ENCODE assay signal across 11 cellular contexts in the genomic region with DNA sequence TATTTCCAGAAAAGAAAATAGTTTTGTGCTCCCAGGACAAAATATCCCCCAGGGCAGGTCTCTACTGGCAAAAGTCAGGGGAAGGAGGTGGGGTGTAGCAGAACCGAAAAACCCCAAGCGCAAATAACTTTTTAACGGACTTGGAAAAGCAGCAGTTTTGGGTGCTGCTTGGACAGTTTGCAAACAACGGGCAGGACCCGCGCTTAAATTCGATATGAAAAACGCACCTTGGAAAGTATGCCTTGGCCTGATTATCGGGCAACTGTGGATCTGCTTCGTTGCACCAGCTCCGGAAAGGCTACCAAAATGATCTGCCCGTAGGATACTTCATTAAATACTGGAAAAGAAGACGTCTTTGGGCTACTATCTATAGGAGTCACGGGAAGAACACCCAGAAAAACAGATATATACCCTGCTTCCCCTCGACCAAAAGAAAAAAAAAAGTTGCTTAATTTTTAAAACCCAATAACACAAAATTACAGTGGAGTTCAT. TPM values are rescaled to one million over a fixed set of nuclear protein-coding genes. Genes with fewer than 3 reads are reported as not detected.
A peak's percentile ranks its signal among the peaks of the same experiment; 100 is the strongest.
DNase-seq lines count a peak whose midpoint lies in the region; ATAC-seq and TF ChIP-seq lines count a peak whose summit lies in the region.
"Had no signal": no experiment of that assay in that cellular context is flagged by ENCODE, and none has a peak within 500 bp of the region (broad histone marks: within the 10 kb centered on the region; RNA-seq: fewer than 3 reads in every experiment).

No MANE protein-coding gene starts in this region.

- H3K4me3 ChIP-seq in left ventricle myocardium inferior = peak overlapping the region; percentile 81
- peak overlapping the region; percentile 0 to 40 for H3K4me3 ChIP-seq in aorta (ENCODE audit: low read length in 2 of 2)

- H3K27me3 Mint-ChIP-seq in endothelial cell (ENCODE audit: unreplicated experiment) (peaks cover 23% of the 10 kb centered on the region), nephron progenitor cell (ENCODE audit: low read depth, poor library complexity) (peaks cover 25% of the 10 kb centered on the region)

- TF ChIP-seq CTCF in left ventricle myocardium inferior (IDR thresholded peaks at IDR 0.05; ENCODE audit: borderline replicate concordance) = no peak
- TF ChIP-seq CTCF in endothelial cell (IDR thresholded peaks at IDR 0.05; ENCODE audit: unreplicated experiment) = no peak
- no peak for TF ChIP-seq CTCF in nephron progenitor cell (IDR thresholded peaks at IDR 0.05)

- H3K27me3 ChIP-seq in left ventricle myocardium inferior (ENCODE audit: low read depth) = peaks cover 34% of the 10 kb centered on the region
- no peaks in the 10 kb centered on the region for H3K27me3 ChIP-seq in aorta (ENCODE audit: control insufficient read depth in 1 of 2, insufficient read depth in 2 of 2, low read length in 1 of 2)

- H3K4me3 Mint-ChIP-seq in endothelial cell (ENCODE audit: unreplicated experiment) (peak overlapping the region; percentile 47), nephron progenitor cell (peak overlapping the region; percentile 78)

- H3K4me1 Mint-ChIP-seq in endothelial cell (ENCODE audit: unreplicated experiment) (peaks cover 20% of the 10 kb centered on the region), nephron progenitor cell (peaks cover 70% of the 10 kb centered on the region)

- H3K27ac ChIP-seq in left ventricle myocardium inferior (replicated peaks) (peak overlapping the region; percentile 18), aorta (ENCODE audit: low read depth in 1 of 2, low read length in 2 of 2) (no peak overlapping the region)

- DNase-seq in left ventricle myocardium inferior = no peak
- DNase-seq in left ventricle myocardium superior = no peak
- DNase-seq in endothelial cell (ENCODE audit: low spot score) = no peak
- no peak for DNase-seq in nephron progenitor cell
- no peak for DNase-seq in aorta
- DNase-seq in HK-2 (ENCODE audit: unreplicated experiment) = no peak
- no peak for DNase-seq in AG08396 (ENCODE audit: low spot score)
- DNase-seq: central memory CD4-positive, alpha-beta T cell; NCI-H1694 treated with DMSO at 0.1 percent for 48 hours had no signal

- ATAC-seq in left ventricle myocardium superior (no peak), aorta (ENCODE audit: low FRiP score) (no peak), GM18517 (IDR thresholded peaks at IDR 0.05; ENCODE audit: unreplicated experiment) (no peak)

- intact Hi-C loops in left ventricle myocardium inferior (cut with micrococcal nuclease) (no loop called here), left ventricle myocardium superior (cut with micrococcal nuclease) (no loop called here), aorta (cut with DNase I) (loop anchor here in 1 of 2 donors (10.0 kb wide), 1 partner anchor 326 kb away; a partner anchor contains a TSS)

- 22 to 24% methylated on average over 15 of the region's 15 CpGs for WGBS in aorta, 2 donors

- H3K36me3 Mint-ChIP-seq in endothelial cell (ENCODE audit: low read depth, unreplicated experiment) (no peaks in the 10 kb centered on the region), nephron progenitor cell (ENCODE audit: low read depth) (no peaks in the 10 kb centered on the region)

- H3K27ac Mint-ChIP-seq in endothelial cell (ENCODE audit: unreplicated experiment) (no peak overlapping the region), nephron progenitor cell (no peak overlapping the region)
- H3K27ac Mint-ChIP-seq: T-helper 2 cell treated with Interferon-gamma antibody and Interleukin-4, amounts not matched to agents 5 μg/mL and 100 μg/mL, for 36 hours had no signal

- H3K9me3 ChIP-seq in left ventricle myocardium inferior (replicated peaks) (no peaks in the 10 kb centered on the region), aorta (ENCODE audit: control insufficient read depth, low read length) (no peaks in the 10 kb centered on the region)

- H3K9me3 Mint-ChIP-seq in endothelial cell (ENCODE audit: unreplicated experiment) = no peaks in the 10 kb centered on the region
- H3K9me3 Mint-ChIP-seq in nephron progenitor cell = no peaks in the 10 kb centered on the region
- H3K9me3 Mint-ChIP-seq: T-helper 2 cell treated with Interferon-gamma antibody and Interleukin-4, amounts not matched to agents 5 μg/mL and 100 μg/mL, for 36 hours had no signal

- no peaks in the 10 kb centered on the region for H3K36me3 ChIP-seq in left ventricle myocardium inferior
- H3K36me3 ChIP-seq in aorta (ENCODE audit: control insufficient read depth in 1 of 2, insufficient read depth in 2 of 2, low read length in 1 of 2) = no peaks in the 10 kb centered on the region

- H3K4me1 ChIP-seq in left ventricle myocardium inferior (peaks cover 46% of the 10 kb centered on the region), aorta (ENCODE audit: control insufficient read depth in 1 of 2, insufficient read depth in 2 of 2, low read length in 2 of 2) (no peaks in the 10 kb centered on the region)

RNA-seq across cellular contexts. Expression of a gene that starts 2.9 kb away (rescaled TPM):
- total RNA-seq in left ventricle myocardium inferior (6.4 TPM), left ventricle myocardium superior (17.2 TPM), endothelial cell (ENCODE audit: unreplicated experiment) (10.6 TPM), aorta (10 to 100 TPM; 10.7 to 13.2 TPM)
- polyA plus RNA-seq in aorta = 1 to 10 TPM; 5.1 to 7.9 TPM
